2 cellular contexts compared by ENCODE assay signal in the genomic region with DNA sequence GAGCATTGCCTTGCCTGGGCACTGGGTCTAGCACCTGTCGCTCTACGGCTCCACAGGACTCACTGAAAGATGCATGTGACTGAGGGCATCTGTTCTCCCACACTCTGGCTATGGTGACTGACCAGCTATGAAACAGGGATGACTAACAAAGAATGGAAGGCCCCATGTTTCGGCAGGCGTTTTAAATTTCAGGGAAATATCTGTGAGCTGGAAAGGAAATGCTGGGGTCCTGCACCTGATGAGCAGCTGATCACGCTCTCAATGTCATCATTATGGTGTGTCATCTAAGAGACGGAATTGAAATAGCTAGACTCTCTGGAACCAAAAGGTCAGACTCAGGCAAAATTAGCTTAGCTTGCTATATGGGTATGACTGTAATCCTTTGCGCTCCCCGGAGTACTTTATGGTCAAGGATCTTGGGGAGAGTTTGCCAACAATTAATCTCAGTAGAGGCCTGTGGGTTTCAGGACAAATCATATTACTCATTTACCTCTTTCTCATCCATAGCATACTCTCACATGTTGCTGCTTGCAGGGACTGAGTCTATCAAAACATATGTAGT.
TF ChIP-seq lines count a peak whose summit lies in the region.

No MANE protein-coding gene starts in this region.

TF ChIP-seq in IMR-90, 13 proteins besides CTCF, POLR2A, EP300 and RAD21:
- TF ChIP-seq MAZ (IDR thresholded peaks at IDR 0.05; ENCODE audit: borderline replicate concordance, low read depth, low read length) (no peak), RFX5 (IDR thresholded peaks at IDR 0.05; ENCODE audit: low read depth, low read length) (no peak), CHD1 (IDR thresholded peaks at IDR 0.05; ENCODE audit: low read depth, low read length) (no peak), MAFK (IDR thresholded peaks at IDR 0.05; ENCODE audit: low read depth, low read length) (no peak), MXI1 (IDR thresholded peaks at IDR 0.05; ENCODE audit: borderline replicate concordance, low read depth, low read length) (no peak)

TF ChIP-seq in K562, 482 proteins besides CTCF, POLR2A, EP300 and RAD21:
- TF ChIP-seq POLR2AphosphoS5 (IDR thresholded peaks at IDR 0.05; ENCODE audit: control insufficient read depth, insufficient read depth, low read depth, low read length) (no peak), LEF1 (IDR thresholded peaks at IDR 0.05) (no peak), ARHGAP35 (IDR thresholded peaks at IDR 0.05; ENCODE audit: partially characterized antibody) (no peak), STAT5A (IDR thresholded peaks at IDR 0.05; ENCODE audit: borderline replicate concordance, low read length) (no peak), FOSL1 (tag; conservative IDR thresholded peaks at IDR 0.05) (no peak), PRPF4 (IDR thresholded peaks at IDR 0.05; ENCODE audit: insufficient read depth, low read depth, low read length, poor library complexity, severe bottlenecking) (no peak), ZNF444 (CRISPR knock-in tag; IDR thresholded peaks at IDR 0.05) (no peak), STAT6 (CRISPR knock-in tag; IDR thresholded peaks at IDR 0.05) (no peak), ZFP91 (CRISPR knock-in tag; IDR thresholded peaks at IDR 0.05) (no peak)
